Comparison of ENCODE assay signal across 8 cellular contexts in the genomic region with DNA sequence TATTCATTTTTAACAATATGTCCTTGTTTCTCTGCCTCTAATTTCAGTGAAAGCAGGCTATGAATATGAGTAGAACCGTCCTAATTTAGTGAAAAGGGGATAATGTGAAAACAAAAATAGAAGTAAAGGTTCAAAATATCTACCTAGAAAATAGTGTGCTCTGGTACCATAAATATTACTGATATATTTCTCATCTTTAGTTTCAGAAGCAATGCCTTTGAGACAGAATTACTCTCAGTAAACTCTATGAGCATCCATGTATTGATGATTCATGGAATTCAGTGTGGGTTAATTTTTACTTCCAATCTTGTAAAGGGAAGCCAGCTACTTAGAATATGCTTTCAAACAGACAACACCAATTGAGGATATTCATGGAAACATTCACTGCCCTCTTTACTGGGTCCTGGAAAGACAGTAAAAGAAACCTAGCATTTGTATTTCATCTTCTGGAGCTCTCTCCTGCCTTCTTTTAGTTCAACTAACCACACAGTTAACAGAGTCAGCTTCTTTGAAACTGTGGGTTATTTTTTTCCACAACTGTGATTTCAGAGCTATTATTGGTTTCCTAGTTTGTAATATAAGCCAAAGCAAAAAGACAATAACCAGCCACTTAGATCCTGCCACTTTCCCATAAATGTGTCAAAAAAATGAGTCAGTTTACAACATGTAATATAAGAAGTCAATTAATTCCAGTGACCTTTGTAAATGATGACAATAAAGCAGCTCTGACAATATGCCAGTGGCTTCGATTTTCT. TPM values are rescaled to one million over a fixed set of nuclear protein-coding genes. Genes with fewer than 3 reads are reported as not detected.
DNase-seq lines count a peak whose midpoint lies in the region; ATAC-seq, FAIRE-seq and TF ChIP-seq lines count a peak whose summit lies in the region.

No MANE protein-coding gene starts in this region.

- H2AFZ ChIP-seq in astrocyte (ENCODE audit: low read depth, low read length): no peak overlapping the region

- DNase-seq in activated T-cell treated with anti-CD3 and anti-CD28 coated beads, Interleukin-2, amount 50 U/mL, for 4 hours: no peak
- DNase-seq in activated T-cell treated with anti-CD3 and anti-CD28 coated beads for 4 hours (no peak), astrocyte (ENCODE audit: low read depth) (no peak), H54 (ENCODE audit: insufficient read length, low spot score) (no peak)
- DNase-seq in activated CD8-positive, alpha-beta memory T cell treated with anti-CD3 and anti-CD28 coated beads, Interleukin-2, amount 50 U/mL, for 48 hours: no peak

- H3K36me3 ChIP-seq in astrocyte (ENCODE audit: insufficient read depth, low read length) (no peaks in the 10 kb centered on the region), subcutaneous abdominal adipose tissue (ENCODE audit: control insufficient read depth in 5 of 5, insufficient read depth in 5 of 5, low read length in 5 of 5) (no peaks in the 10 kb centered on the region)

- peaks cover 3% of the 10 kb centered on the region for H3K4me1 ChIP-seq in astrocyte (ENCODE audit: insufficient read depth, low read length)
- peaks cover 0 to 45% (median 36%) of the 10 kb centered on the region in 5 donors for H3K4me1 ChIP-seq in subcutaneous abdominal adipose tissue (ENCODE audit: control insufficient read depth in 5 of 5, insufficient read depth in 5 of 5, low read length in 5 of 5)

- ATAC-seq in activated T-cell treated with anti-CD3 and anti-CD28 coated beads, Interleukin-2, amount 50 U/mL, for 4 hours: peak; percentile 25 to 42
- ATAC-seq in HG03442 (IDR thresholded peaks at IDR 0.05; ENCODE audit: unreplicated experiment) (peak; percentile 68), HG02970 (IDR thresholded peaks at IDR 0.05; ENCODE audit: low FRiP score, unreplicated experiment) (no peak)

- no peak for FAIRE-seq in astrocyte (lab: Jason Lieb, UNC)
- FAIRE-seq in H54 (lab: Jason Lieb, UNC): no peak

- no peak for TF ChIP-seq CTCF in astrocyte (IDR thresholded peaks at IDR 0.05; ENCODE audit: insufficient read depth, low read depth, low read length)

- H3K27me3 ChIP-seq in astrocyte (ENCODE audit: insufficient read depth, low read length) (no peaks in the 10 kb centered on the region), subcutaneous abdominal adipose tissue (ENCODE audit: control insufficient read depth in 5 of 5, insufficient read depth in 4 of 5, low read length in 5 of 5) (no peaks in the 10 kb centered on the region)

- H3K36me3 Mint-ChIP-seq in activated T-cell treated with anti-CD3 and anti-CD28 coated beads, Interleukin-2, amount 50 U/mL, for 4 hours (ENCODE audit: insufficient read depth): peaks cover 9% of the 10 kb centered on the region
- no peaks in the 10 kb centered on the region for H3K36me3 Mint-ChIP-seq in astrocyte (ENCODE audit: low read depth, unreplicated experiment)

- H3K4me3 ChIP-seq in astrocyte (ENCODE audit: insufficient read depth, low read depth, low read length) (peak overlapping the region; percentile 51), subcutaneous abdominal adipose tissue (ENCODE audit: low read depth in 1 of 5, low read length in 5 of 5) (peak overlapping the region in 4 of 5 donors; percentile 61 to 84 (median 69))

- no peak overlapping the region for H3K27ac ChIP-seq in astrocyte (ENCODE audit: low read depth, low read length)
- H3K27ac ChIP-seq in subcutaneous abdominal adipose tissue (ENCODE audit: low read depth, low read length): peak overlapping the region; percentile 86

- H3K4me1 Mint-ChIP-seq in activated T-cell treated with anti-CD3 and anti-CD28 coated beads, Interleukin-2, amount 50 U/mL, for 4 hours (ENCODE audit: low read depth): peaks cover 64% of the 10 kb centered on the region
- H3K4me1 Mint-ChIP-seq in astrocyte (ENCODE audit: low read depth, unreplicated experiment): peaks cover 40% of the 10 kb centered on the region

- H3K9ac ChIP-seq in astrocyte (ENCODE audit: low read length): peak overlapping the region; percentile 64
- H3K9ac ChIP-seq in subcutaneous abdominal adipose tissue (ENCODE audit: low read length in 5 of 5): peak overlapping the region in 3 of 5 donors; percentile 57 to 68 (median 63)

- peak overlapping the region; percentile 28 for H3K27ac Mint-ChIP-seq in astrocyte (ENCODE audit: unreplicated experiment)

- peak overlapping the region; percentile 79 for H3K4me2 ChIP-seq in astrocyte (ENCODE audit: low read length)

- no peaks in the 10 kb centered on the region for H4K20me1 ChIP-seq in astrocyte (ENCODE audit: insufficient read depth, low read length)

- no peak for TF ChIP-seq POLR2A in H54 (IDR thresholded peaks at IDR 0.05; ENCODE audit: low read depth, low read length)

- H3K9me3 Mint-ChIP-seq in activated T-cell treated with anti-CD3 and anti-CD28 coated beads, Interleukin-2, amount 50 U/mL, for 4 hours: no peaks in the 10 kb centered on the region
- H3K9me3 Mint-ChIP-seq in astrocyte (ENCODE audit: unreplicated experiment): no peaks in the 10 kb centered on the region

- H3K27me3 Mint-ChIP-seq in activated T-cell treated with anti-CD3 and anti-CD28 coated beads, Interleukin-2, amount 50 U/mL, for 4 hours (ENCODE audit: low read depth): no peaks in the 10 kb centered on the region
- no peaks in the 10 kb centered on the region for H3K27me3 Mint-ChIP-seq in astrocyte (ENCODE audit: low read depth, unreplicated experiment)

- H3K9me3 ChIP-seq in astrocyte (ENCODE audit: insufficient read depth, low read depth, low read length): no peaks in the 10 kb centered on the region
- H3K9me3 ChIP-seq in subcutaneous abdominal adipose tissue (ENCODE audit: control insufficient read depth in 5 of 5, low read length in 5 of 5): no peaks in the 10 kb centered on the region

- H3K4me3 Mint-ChIP-seq in activated T-cell treated with anti-CD3 and anti-CD28 coated beads, Interleukin-2, amount 50 U/mL, for 4 hours: peak overlapping the region; percentile 87
- peak overlapping the region; percentile 71 for H3K4me3 Mint-ChIP-seq in astrocyte (ENCODE audit: unreplicated experiment)

- H3K79me2 ChIP-seq in astrocyte (ENCODE audit: insufficient read depth, low read length): no peaks in the 10 kb centered on the region

RNA-seq across cellular contexts. Expression of a gene that starts 1.7 kb away (rescaled TPM):
- total RNA-seq in activated T-cell treated with anti-CD3 and anti-CD28 coated beads, Interleukin-2, amount 50 U/mL, for 4 hours: 10 to 100 TPM; 35.7 to 54.0 (median 39.2) TPM
- total RNA-seq in astrocyte: 1.8 and 2.2 TPM in 2 replicates

Comparison
In these comparisons a context has a peak if more than half of its experiments do, and no peak if none do; other contexts are left out.
1. RNA of a gene that starts 1.7 kb away (total RNA-seq): 35.7 to 54.0 TPM in activated T-cell treated with anti-CD3 and anti-CD28 coated beads, Interleukin-2, amount 50 U/mL, for 4 hours; 1.8 to 2.2 TPM in astrocyte; every median in the first group is over 10 times any median in the second.